Comparison of ENCODE assay signal across 10 cellular contexts in genomic region chr10:117167346-117168134, GRCh38. TPM values are rescaled to one million over a fixed set of nuclear protein-coding genes. Genes with fewer than 3 reads are reported as not detected.
DNase-seq lines count a peak whose midpoint lies in the region; ATAC-seq and TF ChIP-seq lines count a peak whose summit lies in the region.
"Had no signal": no experiment of that assay in that cellular context is flagged by ENCODE, and none has a peak within 500 bp of the region (broad histone marks: within the 10 kb centered on the region; RNA-seq: fewer than 3 reads in every experiment).

No MANE protein-coding gene starts in this region.

- H3K27me3 Mint-ChIP-seq in Caco-2 (ENCODE audit: insufficient read depth, unreplicated experiment), result peaks cover 25% of the 10 kb centered on the region

- H3K4me3 ChIP-seq in Caco-2 (ENCODE audit: low read depth, low read length), result no peak overlapping the region
- peak overlapping the region in 56 of 59 donors; percentile 1 to 63 (median 44) for H3K4me3 ChIP-seq in dorsolateral prefrontal cortex
- H3K4me3 ChIP-seq in neural cell (ENCODE audit: low read length), result peak overlapping the region; percentile 55

- no peaks in the 10 kb centered on the region for H3K36me3 Mint-ChIP-seq in Caco-2 (ENCODE audit: insufficient read depth, unreplicated experiment)

- H3K4me1 ChIP-seq in Caco-2, result peaks cover 17% of the 10 kb centered on the region

- intact Hi-C loops in Caco-2 (cut with micrococcal nuclease; ENCODE audit: unreplicated experiment) (loop anchor here (10.0 kb wide), 1 partner anchor 163 kb away; the partner anchor contains the start of gene SHTN1), dorsolateral prefrontal cortex (cut with DNase I) (loop anchor here (5.0 kb wide), 3 partner anchors 70 to 285 kb away; partner anchors contain the start of gene SHTN1 (in 1 of the 2))

- no peak for TF ChIP-seq EP300 in neural cell (conservative IDR thresholded peaks at IDR 0.05; ENCODE audit: poor library complexity, severe bottlenecking)

- H3K36me3 ChIP-seq in Caco-2 (ENCODE audit: control insufficient read depth, insufficient read depth, low read length) (no peaks in the 10 kb centered on the region), neural cell (ENCODE audit: insufficient read depth, low read length) (no peaks in the 10 kb centered on the region)

- H3K27me3 ChIP-seq in Caco-2 (replicated peaks; ENCODE audit: control insufficient read depth, insufficient read depth, low read length) (peaks cover 2% of the 10 kb centered on the region), dorsolateral prefrontal cortex (peaks cover 2 to 99% (median 75%) of the 10 kb centered on the region in 45 donors), neural cell (ENCODE audit: insufficient read depth, low read depth, low read length) (peaks cover 79% of the 10 kb centered on the region)

- H3K9ac ChIP-seq in neural cell (ENCODE audit: low read length), result no peak overlapping the region

- H3K27ac ChIP-seq in dorsolateral prefrontal cortex (peak overlapping the region in 10 of 59 donors; percentile 1 to 58 (median 32)), neural cell (ENCODE audit: low read length) (no peak overlapping the region)

- no peak for DNase-seq in Caco-2
- DNase-seq in dorsolateral prefrontal cortex, result no peak
- no peak for DNase-seq in NCI-H1436 (lab: John Stamatoyannopoulos, UW)
- DNase-seq in NCI-H2081 treated with DMSO at 0.1 percent for 48 hours (lab: John Stamatoyannopoulos, UW), result no peak
- DNase-seq: cerebellar nuclear complex had no signal

- no TSS peak for BruUV-seq in Caco-2 (replicated peaks; lab: Mats Ljungman, UMichigan)

- H4K20me1 ChIP-seq in neural cell (ENCODE audit: insufficient read depth), result no peaks in the 10 kb centered on the region

- H3K9me3 ChIP-seq in Caco-2 (no peaks in the 10 kb centered on the region), neural cell (ENCODE audit: low read length) (no peaks in the 10 kb centered on the region)

- H3F3A ChIP-seq in neural cell (ENCODE audit: insufficient read depth, low read length, poor library complexity, severe bottlenecking), result no peaks in the 10 kb centered on the region

- H3K4me1 Mint-ChIP-seq in Caco-2 (ENCODE audit: low read depth, unreplicated experiment), result no peaks in the 10 kb centered on the region

- TF ChIP-seq CTCF in Caco-2 (IDR thresholded peaks at IDR 0.05; ENCODE audit: insufficient read depth in 1 of 2, low read depth in 1 of 2, low read length in 1 of 2, severe bottlenecking in 1 of 2, unreplicated experiment in 1 of 2) (no peak), dorsolateral prefrontal cortex (IDR thresholded peaks at IDR 0.05 in 54 of 56, conservative IDR thresholded peaks at IDR 0.05 in 2 of 56; ENCODE audit: low read depth in 1 of 56, partially characterized antibody in 56 of 56) (no peak), neural cell (IDR thresholded peaks at IDR 0.05; ENCODE audit: poor library complexity, severe bottlenecking) (no peak)

- H3K4me2 ChIP-seq in neural cell (ENCODE audit: low read length), result no peak overlapping the region

- no peak overlapping the region for H2AFZ ChIP-seq in neural cell (ENCODE audit: low read depth, low read length)

- H3K4me3 Mint-ChIP-seq in Caco-2 (ENCODE audit: unreplicated experiment), result peak overlapping the region; percentile 55

- no peak overlapping the region for H3K27ac Mint-ChIP-seq in Caco-2 (ENCODE audit: unreplicated experiment)

- TF ChIP-seq RAD21 in neural cell (conservative IDR thresholded peaks at IDR 0.05), result no peak

- POLR2A ChIA-PET in Caco-2 (lab: Charles Lee), result no interaction called here

- no peaks in the 10 kb centered on the region for H3K79me2 ChIP-seq in neural cell (replicated peaks; ENCODE audit: insufficient read depth, low read length)

- H3K9me2 ChIP-seq in neural cell (ENCODE audit: insufficient read depth, low read length), result no peaks in the 10 kb centered on the region

- CTCF ChIA-PET in Caco-2 (lab: Charles Lee), result interaction anchor here (0.7 to 5.7 kb wide), 11 partner anchors 7 to 1223 kb away, joined by 3 to 50 read pairs (median 6); no protein-coding TSS in a partner anchor

- ATAC-seq in HG03097 (IDR thresholded peaks at IDR 0.05; ENCODE audit: low FRiP score, unreplicated experiment), result peak; percentile 18
- ATAC-seq in GM21360 (IDR thresholded peaks at IDR 0.05; ENCODE audit: unreplicated experiment), result no peak
- ATAC-seq in HG03280 (IDR thresholded peaks at IDR 0.05; ENCODE audit: unreplicated experiment), result no peak

- H3K9me3 Mint-ChIP-seq in Caco-2 (ENCODE audit: unreplicated experiment), result no peaks in the 10 kb centered on the region

TF ChIP-seq in neural cell, 6 proteins besides CTCF, POLR2A, EP300 and RAD21:
- TF ChIP-seq SMC3 (conservative IDR thresholded peaks at IDR 0.05; ENCODE audit: poor library complexity) (no peak), POLR2AphosphoS5 (IDR thresholded peaks at IDR 0.05) (no peak), TAF1 (IDR thresholded peaks at IDR 0.05; ENCODE audit: low read depth) (no peak), MXI1 (conservative IDR thresholded peaks at IDR 0.05; ENCODE audit: poor library complexity, severe bottlenecking) (no peak), REST (IDR thresholded peaks at IDR 0.05; ENCODE audit: borderline replicate concordance) (no peak), EZH2 (IDR thresholded peaks at IDR 0.05; ENCODE audit: borderline replicate concordance, insufficient read depth, low read length, poor library complexity, severe bottlenecking) (no peak)

RNA-seq across cellular contexts. Expression of gene VAX1, which starts 29.5 kb away (rescaled TPM):
- total RNA-seq in Caco-2 (2022), result not detected in 2 replicates
- 1 to 10 TPM in 119 of 120 experiments, under 1 TPM in 1; 0.93 to 7.4 (median 3.3) TPM for total RNA-seq in dorsolateral prefrontal cortex
- 0.63 and 0.70 TPM in 2 replicates for polyA plus RNA-seq in neural cell
- polyA minus RNA-seq in neural cell, result 0.49 and 0.58 TPM in 2 replicates

RNA-seq across cellular contexts. Expression of gene KCNK18, which starts 29.7 kb away (rescaled TPM):
- not detected in 2 replicates for total RNA-seq in Caco-2 (2022)
- total RNA-seq in dorsolateral prefrontal cortex, result under 1 TPM in 5 of 120 experiments, not detected in 115; 0.39 to 0.72 (median 0.49) TPM
- polyA plus RNA-seq in neural cell, result not detected in 2 replicates
- polyA minus RNA-seq in neural cell, result not detected in 2 replicates
- total RNA-seq: Daoy had no signal
